Comparison of ENCODE assay signal across 8 cellular contexts in the genomic region with DNA sequence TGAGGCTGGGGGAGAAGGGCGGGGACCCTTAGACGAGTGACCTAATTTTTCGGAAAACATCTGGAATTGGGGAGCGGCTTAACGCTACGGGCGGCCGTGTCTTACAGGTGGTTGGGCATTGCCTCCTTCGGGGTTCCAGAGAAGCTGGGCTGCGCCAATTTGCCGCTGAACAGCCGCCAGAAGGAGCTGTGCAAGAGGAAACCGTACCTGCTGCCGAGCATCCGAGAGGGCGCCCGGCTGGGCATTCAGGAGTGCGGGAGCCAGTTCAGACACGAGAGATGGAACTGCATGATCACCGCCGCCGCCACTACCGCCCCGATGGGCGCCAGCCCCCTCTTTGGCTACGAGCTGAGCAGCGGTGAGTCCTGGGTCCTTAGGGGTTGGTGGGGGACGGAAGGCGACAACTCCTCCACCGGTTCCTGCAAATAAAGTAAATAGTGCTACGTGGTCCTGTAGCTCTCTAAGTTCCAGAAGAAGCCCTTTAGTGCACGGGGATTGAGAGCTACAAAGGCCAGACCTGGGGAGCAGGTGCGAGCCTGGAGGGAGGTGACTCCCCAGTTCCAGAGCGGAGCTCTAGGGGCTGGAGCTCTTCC. TPM values are rescaled to one million over a fixed set of nuclear protein-coding genes. Genes with fewer than 3 reads are reported as not detected.
DNase-seq lines count a peak whose midpoint lies in the region; TF ChIP-seq lines count a peak whose summit lies in the region.

No MANE protein-coding gene starts in this region.

- H3K4me1 ChIP-seq in mammary epithelial cell (ENCODE audit: insufficient read depth, low read length) (peaks cover 16% of the 10 kb centered on the region), mesenchymal stem cell (ENCODE audit: control insufficient read depth, insufficient read depth, low read depth, low read length) (peaks cover 19% of the 10 kb centered on the region)

- CTCF ChIA-PET in mammary epithelial cell (lab: Charles Lee; ENCODE audit: low non-redundant PET) = interaction anchor here (0.6 kb wide), 1 partner anchor 248 kb away, joined by 5 read pairs; no protein-coding TSS in a partner anchor

- H3K27ac Mint-ChIP-seq in type B pancreatic cell = peak overlapping the region; percentile 13

- in situ Hi-C loops in mammary epithelial cell (cut with MboI; ENCODE audit: low sequenced_read_pairs in 2 of 2) = loop anchor here (25.0 kb wide), 2 partner anchors 192 to 342 kb away; a partner anchor contains a TSS

- H3K36me3 ChIP-seq in H7 (replicated peaks; ENCODE audit: control insufficient read depth, insufficient read depth, low read length) (no peaks in the 10 kb centered on the region), mammary epithelial cell (ENCODE audit: insufficient read depth, low read length) (no peaks in the 10 kb centered on the region), mesenchymal stem cell (ENCODE audit: control insufficient read depth in 1 of 2, insufficient read depth in 2 of 2, low read depth in 1 of 2, low read length in 2 of 2) (no peaks in the 10 kb centered on the region)

- intact Hi-C loops in mammary epithelial cell (cut with micrococcal nuclease) = loop anchor here (1.0 to 5.0 kb wide), 2 partner anchors 218 to 342 kb away; a partner anchor contains a TSS

- H3K9ac ChIP-seq in mammary epithelial cell (ENCODE audit: insufficient read depth, low read length) = no peak overlapping the region
- H3K9ac ChIP-seq in mesenchymal stem cell (ENCODE audit: low read length) = peak overlapping the region; percentile 28

- H2BK120ac ChIP-seq in mesenchymal stem cell (ENCODE audit: low read depth, low read length) = no peak overlapping the region

- H2BK12ac ChIP-seq in mesenchymal stem cell (ENCODE audit: low read length in 2 of 2) = no peak overlapping the region

- no peak overlapping the region for H3K23ac ChIP-seq in mesenchymal stem cell (ENCODE audit: low read length in 2 of 2)

- H3K4me2 ChIP-seq in mammary epithelial cell (ENCODE audit: insufficient read depth, low read depth, low read length) (peak overlapping the region; percentile 99), mesenchymal stem cell (ENCODE audit: low read length, poor library complexity, severe bottlenecking) (peak overlapping the region; percentile 95)

- peaks cover 10% of the 10 kb centered on the region for H3K4me1 Mint-ChIP-seq in type B pancreatic cell (ENCODE audit: unreplicated experiment)

- DNase-seq in NCI-H82 (lab: John Stamatoyannopoulos, UW) = peak; percentile 58
- DNase-seq in NCI-H82 treated with DMSO at 0.1 percent for 48 hours (lab: John Stamatoyannopoulos, UW; ENCODE audit: unreplicated experiment) = no peak
- DNase-seq in H7 = peak; percentile 73
- peak; percentile 45 for DNase-seq in NCI-H345 treated with DMSO at 0.1 percent for 48 hours (lab: John Stamatoyannopoulos, UW; ENCODE audit: unreplicated experiment)
- DNase-seq in mammary epithelial cell = peak; percentile 37
- DNase-seq in mesenchymal stem cell = no peak
- no peak for DNase-seq in type B pancreatic cell (ENCODE audit: extremely low spot score, unreplicated experiment)
- no peak for DNase-seq in SKM-1 (lab: John Stamatoyannopoulos, UW; ENCODE audit: unreplicated experiment)

- no peak overlapping the region for H4K91ac ChIP-seq in mesenchymal stem cell (ENCODE audit: low read length)

- no peak overlapping the region for H3K27ac ChIP-seq in mammary epithelial cell (ENCODE audit: insufficient read depth, low read depth, low read length)
- H3K27ac ChIP-seq in mesenchymal stem cell (ENCODE audit: low read length, poor library complexity, severe bottlenecking) = no peak overlapping the region

- no peaks in the 10 kb centered on the region for H3K79me1 ChIP-seq in mesenchymal stem cell (replicated peaks; ENCODE audit: low read length, poor library complexity, severe bottlenecking)

- no peak overlapping the region for H2BK15ac ChIP-seq in mesenchymal stem cell (ENCODE audit: low read depth, poor library complexity, severe bottlenecking)

- 1% methylated on average over 16 of the region's 34 CpGs for WGBS in mammary epithelial cell (ENCODE audit: low coverage, missing lambda C conversion rate)
- under 1% methylated on average over 34 of the region's 34 CpGs for WGBS in mesenchymal stem cell

- H2AFZ ChIP-seq in mammary epithelial cell (ENCODE audit: low read depth, low read length) (peak overlapping the region; percentile 79), mesenchymal stem cell (ENCODE audit: low read depth, low read length) (no peak overlapping the region)

- H3K9me3 ChIP-seq in mammary epithelial cell (replicated peaks; ENCODE audit: insufficient read depth, low read length) (no peaks in the 10 kb centered on the region), mesenchymal stem cell (ENCODE audit: control insufficient read depth, low read length) (no peaks in the 10 kb centered on the region)

- no peaks in the 10 kb centered on the region for H3K36me3 Mint-ChIP-seq in type B pancreatic cell

- no peak overlapping the region for H4K8ac ChIP-seq in mesenchymal stem cell (ENCODE audit: low read length)

- no peaks in the 10 kb centered on the region for H4K20me1 ChIP-seq in mammary epithelial cell (ENCODE audit: insufficient read depth, low read length)

- H3K79me2 ChIP-seq in mammary epithelial cell (ENCODE audit: insufficient read depth, low read length) = no peaks in the 10 kb centered on the region

- H3K9me3 Mint-ChIP-seq in type B pancreatic cell = no peaks in the 10 kb centered on the region

- TF ChIP-seq CTCF in mammary epithelial cell (conservative IDR thresholded peaks at IDR 0.05 in 1 of 2, IDR thresholded peaks at IDR 0.05 in 1 of 2; ENCODE audit: extremely low read depth in 1 of 2, insufficient read depth in 1 of 2, low read depth in 1 of 2, low read length in 2 of 2) = peak in 1 of 2 donors; percentile 46
- no peak for TF ChIP-seq CTCF in type B pancreatic cell (conservative IDR thresholded peaks at IDR 0.05)

- H3K4me3 ChIP-seq in H7 (ENCODE audit: insufficient read depth, low read depth, low read length) (peak overlapping the region; percentile 50), mammary epithelial cell (replicated peaks in 1 of 3; ENCODE audit: insufficient read depth in 1 of 3, low read depth in 2 of 3, low read length in 3 of 3) (peak overlapping the region; percentile 40 to 45 (median 41)), mesenchymal stem cell (ENCODE audit: insufficient read depth in 1 of 2, low read depth in 1 of 2, low read length in 2 of 2) (peak overlapping the region; percentile 17 to 75)

- H3K4ac ChIP-seq in mesenchymal stem cell (ENCODE audit: low read depth in 1 of 2, low read length in 2 of 2) = no peak overlapping the region

- peak overlapping the region; percentile 88 for H3K4me3 Mint-ChIP-seq in type B pancreatic cell

- H3K18ac ChIP-seq in mesenchymal stem cell (ENCODE audit: low read depth in 1 of 2, low read length in 2 of 2) = no peak overlapping the region

- dilution Hi-C loops in mammary epithelial cell (cut with HindIII; ENCODE audit: low sequenced_read_pairs) = no loop called here

- peaks cover 55% of the 10 kb centered on the region for H3K27me3 Mint-ChIP-seq in type B pancreatic cell

- BruUV-seq in mammary epithelial cell (replicated peaks; lab: Mats Ljungman, UMichigan) = no TSS peak

- H3K27me3 ChIP-seq in H7 (ENCODE audit: control insufficient read depth, insufficient read depth, low read length) (peaks cover 39% of the 10 kb centered on the region), mammary epithelial cell (ENCODE audit: insufficient read depth, low read length) (peaks cover 4% of the 10 kb centered on the region), mesenchymal stem cell (ENCODE audit: control insufficient read depth in 1 of 2, insufficient read depth in 1 of 2, low read length in 2 of 2) (peaks cover 16 to 32% of the 10 kb centered on the region in 2 experiments)

- H3K14ac ChIP-seq in mesenchymal stem cell (ENCODE audit: low read length in 2 of 2) = no peak overlapping the region

- no peak overlapping the region for H2BK5ac ChIP-seq in mesenchymal stem cell (ENCODE audit: low read depth, low read length, poor library complexity, severe bottlenecking)

- H2AK5ac ChIP-seq in mesenchymal stem cell (ENCODE audit: low read length, severe bottlenecking) = no peak overlapping the region

RNA-seq across cellular contexts. Expression of a gene that starts 0.8 kb away (rescaled TPM):
- not detected in 2 replicates for total RNA-seq in H7 (2014; rRNA removed; shearing (Covaris generic))
- total RNA-seq in mammary epithelial cell = not detected
- not detected for polyA plus RNA-seq in mammary epithelial cell
- not detected for polyA minus RNA-seq in mammary epithelial cell
- polyA plus RNA-seq in mesenchymal stem cell (2013, experiment 1 of 2) = 0.73 TPM
- polyA plus RNA-seq in mesenchymal stem cell (2013, experiment 2 of 2) = 0.85 TPM
- 0.64 and 1.1 TPM in 2 replicates for total RNA-seq in type B pancreatic cell (ENCODE audit: low replicate concordance)

Comparison
In these comparisons a context has a peak if more than half of its experiments do, and no peak if none do; other contexts are left out.
1. DNase-seq: peak in NCI-H82 (single experiment), H7 (single experiment), NCI-H345 treated with DMSO at 0.1 percent for 48 hours (single experiment) and mammary epithelial cell (single experiment); none in NCI-H82 treated with DMSO at 0.1 percent for 48 hours (single experiment), mesenchymal stem cell (single experiment), type B pancreatic cell (single experiment) and SKM-1 (single experiment).
2. Peak in every context shown above with its lines, with median percentiles within 50 percentile points of each other: H3K4me3 ChIP-seq.